In genomic region chr19:45514376-45515051, GRCh38 we compare ENCODE assay signal across 1 cellular context.
A peak's percentile ranks its signal among the peaks of the same experiment; 100 is the strongest.
TF ChIP-seq lines count a peak whose summit lies in the region.

No MANE protein-coding gene starts in this region.

TF ChIP-seq in HepG2, 621 proteins besides CTCF, POLR2A, EP300 and RAD21 (continued from another document and continues in another):
- peak; percentile 41; the same call in 1 of the 2 replicates for TF ChIP-seq KIAA2018 (CRISPR knock-in tag; IDR thresholded peaks at IDR 0.05; ENCODE audit: borderline replicate concordance)
- peak; percentile 58; the same call in 1 of the 2 replicates for TF ChIP-seq ZNF788 (CRISPR knock-in tag; IDR thresholded peaks at IDR 0.05; ENCODE audit: borderline replicate concordance)
- TF ChIP-seq ERF (CRISPR knock-in tag; IDR thresholded peaks at IDR 0.05), result peak; percentile 72
- no peak for TF ChIP-seq DR1 (CRISPR knock-in tag; IDR thresholded peaks at IDR 0.05)
- TF ChIP-seq ZNF670 (CRISPR knock-in tag; IDR thresholded peaks at IDR 0.05; ENCODE audit: borderline replicate concordance), result no peak
- TF ChIP-seq KDM1A (CRISPR knock-in tag; IDR thresholded peaks at IDR 0.05), result peak; percentile 62; the same call in 1 of the 2 replicates
- TF ChIP-seq HMGA1 (CRISPR knock-in tag; conservative IDR thresholded peaks at IDR 0.05), result no peak
- no peak for TF ChIP-seq HNRNPH1 (optimal IDR thresholded peaks at IDR 0.05; ENCODE audit: low read depth, low read length)
- peak; percentile 81 for TF ChIP-seq HNF4G (IDR thresholded peaks at IDR 0.05; ENCODE audit: borderline replicate concordance, low read depth, low read length)
- TF ChIP-seq HNF4G (CRISPR knock-in tag; IDR thresholded peaks at IDR 0.05; ENCODE audit: borderline replicate concordance, low read depth), result peak; percentile 83; the same call in 1 of the 2 replicates
- TF ChIP-seq ZNF205 (CRISPR knock-in tag; IDR thresholded peaks at IDR 0.05), result no peak
- TF ChIP-seq FOXO1 (CRISPR knock-in tag; IDR thresholded peaks at IDR 0.05), result no peak
- no peak; the same call in 1 of the 2 replicates for TF ChIP-seq POLR2AphosphoS5 (IDR thresholded peaks at IDR 0.05; ENCODE audit: low read depth, low read length)
- peak; percentile 35; the same call in 1 of the 2 replicates for TF ChIP-seq CBX5 (CRISPR knock-in tag; IDR thresholded peaks at IDR 0.05; ENCODE audit: borderline replicate concordance)
- no peak; the same call in 1 of the 2 replicates for TF ChIP-seq CREBL2 (CRISPR knock-in tag; IDR thresholded peaks at IDR 0.05; ENCODE audit: borderline replicate concordance)
- TF ChIP-seq TCF7L2 (IDR thresholded peaks at IDR 0.05; ENCODE audit: low read depth, low read length), result no peak
- TF ChIP-seq HBP1 (CRISPR knock-in tag; IDR thresholded peaks at IDR 0.05; ENCODE audit: low read depth), result no peak
- TF ChIP-seq BORCS8-MEF2B (CRISPR knock-in tag; IDR thresholded peaks at IDR 0.05), result peak; percentile 67
- no peak for TF ChIP-seq POLR2G (IDR thresholded peaks at IDR 0.05; ENCODE audit: low read depth, low read length)
- TF ChIP-seq REST (IDR thresholded peaks at IDR 0.05; ENCODE audit: borderline replicate concordance in 1 of 2, low read depth in 1 of 2, low read length in 2 of 2), result no peak
- TF ChIP-seq KDM5A (IDR thresholded peaks at IDR 0.05; ENCODE audit: borderline replicate concordance, low read length), result no peak
- peak; percentile 69; the same call in 1 of the 2 replicates for TF ChIP-seq FOXJ3 (CRISPR knock-in tag; IDR thresholded peaks at IDR 0.05; ENCODE audit: borderline replicate concordance)
- no peak; the same call in 1 of the 2 replicates for TF ChIP-seq FOSL2 (CRISPR knock-in tag; IDR thresholded peaks at IDR 0.05)
- TF ChIP-seq NFATC3 (CRISPR knock-in tag; IDR thresholded peaks at IDR 0.05), result no peak
- no peak for TF ChIP-seq FUBP1 (CRISPR knock-in tag; IDR thresholded peaks at IDR 0.05; ENCODE audit: borderline replicate concordance)
- TF ChIP-seq ZSCAN5A (CRISPR knock-in tag; IDR thresholded peaks at IDR 0.05; ENCODE audit: borderline replicate concordance), result no peak
- no peak for TF ChIP-seq WIZ (CRISPR knock-in tag; IDR thresholded peaks at IDR 0.05)
- TF ChIP-seq ZNF577 (CRISPR knock-in tag; IDR thresholded peaks at IDR 0.05; ENCODE audit: borderline replicate concordance, low read depth), result no peak
- no peak for TF ChIP-seq PRMT3 (CRISPR knock-in tag; IDR thresholded peaks at IDR 0.05; ENCODE audit: borderline replicate concordance, low read depth)
- no peak for TF ChIP-seq SSRP1 (CRISPR knock-in tag; IDR thresholded peaks at IDR 0.05)
- peak; percentile 100 for TF ChIP-seq ZNF768 (CRISPR knock-in tag; IDR thresholded peaks at IDR 0.05)
- no peak for TF ChIP-seq STAT6 (CRISPR knock-in tag; IDR thresholded peaks at IDR 0.05; ENCODE audit: borderline replicate concordance)
- peak; percentile 48; the same call in 1 of the 2 replicates for TF ChIP-seq HDAC1 (CRISPR knock-in tag; IDR thresholded peaks at IDR 0.05)
- TF ChIP-seq PRDM15 (CRISPR knock-in tag; IDR thresholded peaks at IDR 0.05), result 0 out of 2 replicates have a peak, but pooled peaks have one; percentile 63
